20 cellular contexts compared by ENCODE assay signal in genomic region chr16:2712063-2712441, GRCh38.
"Had no signal": no experiment of that assay in that cellular context is flagged by ENCODE, and none has a peak within 500 bp of the region (broad histone marks: within the 10 kb centered on the region; RNA-seq: fewer than 3 reads in every experiment).

No MANE protein-coding gene starts in this region.

- H3K4me2 ChIP-seq: neural progenitor cell, smooth muscle cell had no signal

- DNase-seq: effector memory CD8-positive, alpha-beta T cell; foreskin fibroblast; immature natural killer cell; left cardiac atrium; mesendoderm; natural killer cell; nucleus accumbens; stimulated activated CD4-positive, alpha-beta T cell treated with anti-CD3 and anti-CD28 coated beads, Interleukin-4, amount 100 ng/mL, for 1 hour; stimulated activated CD8-positive, alpha-beta memory T cell treated with anti-CD3 and anti-CD28 coated beads, Interleukin-4, amount 100 ng/mL, for 48 hours; uterus had no signal

- H3K4me3 ChIP-seq: esophagus muscularis mucosa, gastroesophageal sphincter, neural progenitor cell, pancreas, smooth muscle cell, tibial artery, upper lobe of left lung, uterus had no signal

- H3K4me1 ChIP-seq: neural progenitor cell, uterus had no signal

- H3K9me3 ChIP-seq: esophagus muscularis mucosa, gastroesophageal sphincter, pancreas, tibial artery, upper lobe of left lung, uterus had no signal

- H3K9ac ChIP-seq: neural progenitor cell had no signal

- ATAC-seq: effector memory CD8-positive, alpha-beta T cell; gastroesophageal sphincter; left cardiac atrium; natural killer cell; pancreas; right cardiac atrium; stimulated activated memory B cell treated with anti-CD40 and anti-IgM and Interleukin-4, amounts not matched to agents 10 μg/mL and 1 μg/mL and 100 μg/mL, for 72 hours had no signal

- H3K27me3 ChIP-seq: pancreas, uterus had no signal

- H3K27ac ChIP-seq: epithelial cell of prostate, esophagus muscularis mucosa, gastroesophageal sphincter, neural progenitor cell, pancreas, tibial artery, upper lobe of left lung, uterus had no signal

- H3K36me3 ChIP-seq: neural progenitor cell, uterus had no signal
